In genomic region chr16:57479043-57479421, GRCh38 we compare ENCODE assay signal across 11 cellular contexts. TPM values are rescaled to one million over a fixed set of nuclear protein-coding genes. Genes with fewer than 3 reads are reported as not detected.
DNase-seq lines count a peak whose midpoint lies in the region; ATAC-seq and TF ChIP-seq lines count a peak whose summit lies in the region.
"Had no signal": no experiment of that assay in that cellular context is flagged by ENCODE, and none has a peak within 500 bp of the region (broad histone marks: within the 10 kb centered on the region; RNA-seq: fewer than 3 reads in every experiment).

No MANE protein-coding gene starts in this region.

- no peak overlapping the region for H3K27ac Mint-ChIP-seq in osteocyte (ENCODE audit: unreplicated experiment)
- H3K27ac Mint-ChIP-seq: activated naive CD4-positive, alpha-beta T cell treated with anti-CD3 and anti-CD28 coated beads, Interleukin-2, amount 10 ng/mL, durations not matched to agents 7 days and 5 days; T-helper 1 cell treated with Interleukin-12 subunit alpha and Interleukin-12 subunit beta and Interleukin-4 antibody, amounts not matched to agents 30 μg/mL and 1 μg/mL, for 36 hours had no signal

- no peak for DNase-seq in AG10803 (ENCODE audit: low read depth)
- DNase-seq in left ventricle myocardium inferior: no peak
- DNase-seq in osteocyte (ENCODE audit: extremely low spot score, unreplicated experiment): no peak
- DNase-seq in NCI-H524 treated with DMSO at 0.1 percent for 48 hours (lab: John Stamatoyannopoulos, UW): no peak
- DNase-seq: activated naive CD4-positive, alpha-beta T cell treated with anti-CD3 and anti-CD28 coated beads, Interleukin-2, amount 10 ng/mL, durations not matched to agents 7 days and 5 days; NCI-H1436 treated with DMSO at 0.1 percent for 48 hours had no signal

- peaks cover 52% of the 10 kb centered on the region for H3K4me1 ChIP-seq in left ventricle myocardium inferior

- no peaks in the 10 kb centered on the region for H3K9me3 ChIP-seq in left ventricle myocardium inferior (replicated peaks)

- peak overlapping the region; percentile 77 for H3K27ac ChIP-seq in left ventricle myocardium inferior (replicated peaks)

- intact Hi-C loops in left ventricle myocardium inferior (cut with micrococcal nuclease): no loop called here

- H3K36me3 Mint-ChIP-seq in osteocyte (ENCODE audit: unreplicated experiment): no peaks in the 10 kb centered on the region
- H3K36me3 Mint-ChIP-seq: activated naive CD4-positive, alpha-beta T cell treated with anti-CD3 and anti-CD28 coated beads, Interleukin-2, amount 10 ng/mL, durations not matched to agents 7 days and 5 days had no signal

- no peaks in the 10 kb centered on the region for H3K9me3 Mint-ChIP-seq in osteocyte (ENCODE audit: unreplicated experiment)
- H3K9me3 Mint-ChIP-seq: activated naive CD4-positive, alpha-beta T cell treated with anti-CD3 and anti-CD28 coated beads, Interleukin-2, amount 10 ng/mL, durations not matched to agents 7 days and 5 days; T-helper 1 cell treated with Interleukin-12 subunit alpha and Interleukin-12 subunit beta and Interleukin-4 antibody, amounts not matched to agents 30 μg/mL and 1 μg/mL, for 36 hours had no signal

- peaks cover 8% of the 10 kb centered on the region for H3K36me3 ChIP-seq in left ventricle myocardium inferior

- TF ChIP-seq CTCF in AG10803 (conservative IDR thresholded peaks at IDR 0.05; ENCODE audit: low read length) (no peak), WI38 (IDR thresholded peaks at IDR 0.05; ENCODE audit: low read depth, low read length) (no peak), left ventricle myocardium inferior (IDR thresholded peaks at IDR 0.05; ENCODE audit: borderline replicate concordance) (no peak), osteocyte (IDR thresholded peaks at IDR 0.05) (no peak)

- no peaks in the 10 kb centered on the region for H3K27me3 Mint-ChIP-seq in osteocyte (ENCODE audit: unreplicated experiment)

- H3K4me3 ChIP-seq in AG10803 (ENCODE audit: low read length) (peak overlapping the region; percentile 58), WI38 (ENCODE audit: low read depth, low read length) (peak overlapping the region; percentile 62), left ventricle myocardium inferior (peak overlapping the region; percentile 69)

- H3K4me1 Mint-ChIP-seq in osteocyte (ENCODE audit: unreplicated experiment): peaks cover 27% of the 10 kb centered on the region

- H3K4me3 Mint-ChIP-seq in osteocyte (ENCODE audit: unreplicated experiment): peak overlapping the region; percentile 82
- H3K4me3 Mint-ChIP-seq: activated naive CD4-positive, alpha-beta T cell treated with anti-CD3 and anti-CD28 coated beads, Interleukin-2, amount 10 ng/mL, durations not matched to agents 7 days and 5 days; T-helper 1 cell treated with Interleukin-12 subunit alpha and Interleukin-12 subunit beta and Interleukin-4 antibody, amounts not matched to agents 30 μg/mL and 1 μg/mL, for 36 hours had no signal

- ATAC-seq in HG03520 (IDR thresholded peaks at IDR 0.05; ENCODE audit: unreplicated experiment) (no peak), GM18909 (IDR thresholded peaks at IDR 0.05; ENCODE audit: poor library complexity, unreplicated experiment) (no peak), HG03565 (IDR thresholded peaks at IDR 0.05; ENCODE audit: unreplicated experiment) (no peak)

- H3K27me3 ChIP-seq in left ventricle myocardium inferior (ENCODE audit: low read depth): no peaks in the 10 kb centered on the region

RNA-seq across cellular contexts. Expression of gene DOK4, which starts 7.3 kb away (rescaled TPM):
- total RNA-seq in left ventricle myocardium inferior: 10.0 TPM
- 22.5 and 24.4 TPM in 2 replicates for total RNA-seq in osteocyte

RNA-seq across cellular contexts. Expression of gene POLR2C, which starts 16.6 kb away (rescaled TPM):
- total RNA-seq in left ventricle myocardium inferior: 47.6 TPM
- total RNA-seq in osteocyte: 46.8 and 47.8 TPM in 2 replicates

RNA-seq across cellular contexts. Expression of gene COQ9, which starts 31.8 kb away (rescaled TPM):
- total RNA-seq in left ventricle myocardium inferior (234 TPM), osteocyte (37.8 and 50.1 TPM in 2 replicates)

RNA-seq across cellular contexts. Expression of gene CIAPIN1, which starts 31.8 kb away (rescaled TPM):
- total RNA-seq in left ventricle myocardium inferior (43.2 TPM), osteocyte (52.2 and 57.1 TPM in 2 replicates)

RNA-seq across cellular contexts. Expression of gene CCDC102A, which starts 57.3 kb away (rescaled TPM):
- total RNA-seq in left ventricle myocardium inferior (11.3 TPM), osteocyte (17.2 and 18.8 TPM in 2 replicates)
